In genomic region chr20:24111858-24112257, GRCh38 we compare ENCODE assay signal across 1 cellular context.
TF ChIP-seq lines count a peak whose summit lies in the region.

No MANE protein-coding gene starts in this region.

TF ChIP-seq in HepG2, 621 proteins besides CTCF, POLR2A, EP300 and RAD21 (continued from another document):
- TF ChIP-seq HINFP (CRISPR knock-in tag; IDR thresholded peaks at IDR 0.05; ENCODE audit: low read depth): no peak
